17 cellular contexts compared by ENCODE assay signal in genomic region chr1:80594013-80594412, GRCh38.
"Had no signal": no experiment of that assay in that cellular context is flagged by ENCODE, and none has a peak within 500 bp of the region (broad histone marks: within the 10 kb centered on the region; RNA-seq: fewer than 3 reads in every experiment).

No MANE protein-coding gene starts in this region.

- DNase-seq: activated CD4-positive, alpha-beta T cell treated with anti-CD3 and anti-CD28 coated beads, Interleukin-2, amount 10 ng/mL, durations not matched to agents 7 days and 5 days; activated naive CD4-positive, alpha-beta T cell; anterior cingulate cortex; brain microvascular endothelial cell; cerebellar nuclear complex; effector memory CD4-positive, alpha-beta T cell; left ventricle myocardium superior; mesenchymal stem cell; natural killer cell; posterior cingulate gyrus; stimulated activated CD4-positive, alpha-beta T cell treated with anti-CD3 and anti-CD28 coated beads, Interleukin-15, amount 100 ng/mL, for 24 hours; stimulated activated CD4-positive, alpha-beta T cell treated with anti-CD3 and anti-CD28 coated beads, Interleukin-4, amount 100 ng/mL, for 1 hour; stimulated activated naive CD4-positive, alpha-beta T cell treated with Interleukin-2 at 50 U/mL for 16 hours; transverse colon had no signal

- H3K4me1 ChIP-seq: right atrium auricular region, transverse colon had no signal

- H3K27ac ChIP-seq: brain microvascular endothelial cell, right atrium auricular region, transverse colon had no signal

- H3K27me3 ChIP-seq: brain microvascular endothelial cell, right atrium auricular region, transverse colon had no signal

- H3K27me3 Mint-ChIP-seq: activated CD4-positive, alpha-beta T cell treated with anti-CD3 and anti-CD28 coated beads, Interleukin-2, amount 10 ng/mL, durations not matched to agents 7 days and 5 days; dendritic cell treated with granulocyte-macrophage colony-stimulating factor and Interleukin-4, amounts not matched to agents 40 ng/mL and 50 ng/mL, for 4 days had no signal

- ATAC-seq: left ventricle myocardium superior, natural killer cell had no signal

- H3K4me3 Mint-ChIP-seq: activated CD4-positive, alpha-beta T cell treated with anti-CD3 and anti-CD28 coated beads, Interleukin-2, amount 10 ng/mL, durations not matched to agents 7 days and 5 days; activated T-helper 1 cell treated with anti-CD3 and anti-CD28 coated beads, Interleukin-12 subunit alpha, Interleukin-12 subunit beta, Interleukin-2, Interleukin-4 antibody, amounts not matched to agents 30 ng/mL and 10 ng/mL and 1 ng/mL, durations not matched to agents 14 hours and 24 hours and 36 hours; dendritic cell treated with granulocyte-macrophage colony-stimulating factor and Interleukin-4, amounts not matched to agents 40 ng/mL and 50 ng/mL, for 4 days; natural killer cell had no signal

- H3K4me3 ChIP-seq: right atrium auricular region, transverse colon had no signal

- H3K27ac Mint-ChIP-seq: activated CD4-positive, alpha-beta T cell treated with anti-CD3 and anti-CD28 coated beads, Interleukin-2, amount 10 ng/mL, durations not matched to agents 7 days and 5 days; activated T-helper 1 cell treated with anti-CD3 and anti-CD28 coated beads, Interleukin-12 subunit alpha, Interleukin-12 subunit beta, Interleukin-2, Interleukin-4 antibody, amounts not matched to agents 30 ng/mL and 10 ng/mL and 1 ng/mL, durations not matched to agents 14 hours and 24 hours and 36 hours; dendritic cell treated with granulocyte-macrophage colony-stimulating factor and Interleukin-4, amounts not matched to agents 40 ng/mL and 50 ng/mL, for 4 days; natural killer cell had no signal

- H3K4me1 Mint-ChIP-seq: activated CD4-positive, alpha-beta T cell treated with anti-CD3 and anti-CD28 coated beads, Interleukin-2, amount 10 ng/mL, durations not matched to agents 7 days and 5 days; natural killer cell had no signal

- H3K36me3 ChIP-seq: brain microvascular endothelial cell, right atrium auricular region, transverse colon had no signal
